In genomic region chr2:187150667-187151066, GRCh38 we compare ENCODE assay signal across 26 cellular contexts.
A peak's percentile ranks its signal among the peaks of the same experiment; 100 is the strongest.
DNase-seq lines count a peak whose midpoint lies in the region; ATAC-seq, FAIRE-seq and TF ChIP-seq lines count a peak whose summit lies in the region.
"Had no signal": no experiment of that assay in that cellular context is flagged by ENCODE, and none has a peak within 500 bp of the region (broad histone marks: within the 10 kb centered on the region; RNA-seq: fewer than 3 reads in every experiment).

No MANE protein-coding gene starts in this region.

- no peaks in the 10 kb centered on the region for H3K79me2 ChIP-seq in endothelial cell of umbilical vein (ENCODE audit: control insufficient read depth, insufficient read depth, low read length)

- intact Hi-C loops in endothelial cell of umbilical vein (cut with micrococcal nuclease) = no loop called here
- intact Hi-C loops in posterior cingulate gyrus (cut with DNase I) = no loop called here

- H3K9ac ChIP-seq in adipocyte (ENCODE audit: low read length) (no peak overlapping the region), endothelial cell of umbilical vein (replicated peaks; ENCODE audit: extremely low read depth, insufficient read depth, low read length) (no peak overlapping the region)
- H3K9ac ChIP-seq: BLaER1 had no signal

- POLR2A ChIA-PET in endothelial cell of umbilical vein (lab: Charles Lee) = no interaction called here

- no TSS peak for BruUV-seq in endothelial cell of umbilical vein (replicated peaks; lab: Mats Ljungman, UMichigan)

- CTCF ChIA-PET in endothelial cell of umbilical vein (lab: Charles Lee) = interaction anchor here (1.5 to 1.9 kb wide), 2 partner anchors 15 to 288 kb away, joined by 3 to 7 read pairs; no protein-coding TSS in a partner anchor

- no peak overlapping the region for H3K4me2 ChIP-seq in endothelial cell of umbilical vein (ENCODE audit: insufficient read depth, low read length)
- H3K4me2 ChIP-seq: BLaER1 had no signal

- no peak for ATAC-seq in GM18498 (IDR thresholded peaks at IDR 0.05; ENCODE audit: unreplicated experiment)
- ATAC-seq: gastrocnemius medialis; right lobe of liver; stimulated activated effector memory CD8-positive, alpha-beta T cell treated with anti-CD3 and anti-CD28 coated beads, Interleukin-12 subunit alpha, Interleukin-12 subunit beta, amount 100 ng/mL, for 72 hours had no signal

- no peak overlapping the region for H3K4me3 ChIP-seq in adipocyte (ENCODE audit: low read length)
- no peak overlapping the region for H3K4me3 ChIP-seq in endothelial cell of umbilical vein (replicated peaks in 1 of 3; ENCODE audit: insufficient read depth in 1 of 3, low read depth in 1 of 3, low read length in 3 of 3)
- H3K4me3 ChIP-seq in effector memory CD4-positive, alpha-beta T cell (ENCODE audit: insufficient read depth, low read depth, low read length, poor library complexity, severe bottlenecking) = no peak overlapping the region
- H3K4me3 ChIP-seq: BLaER1, coronary artery, gastrocnemius medialis, right lobe of liver had no signal

- H3K36me3 ChIP-seq in adipocyte (ENCODE audit: control insufficient read depth, insufficient read depth, low read length, severe bottlenecking) (no peaks in the 10 kb centered on the region), endothelial cell of umbilical vein (ENCODE audit: control insufficient read depth in 2 of 2, extremely low read depth in 1 of 2, insufficient read depth in 2 of 2, low read length in 2 of 2) (no peaks in the 10 kb centered on the region)
- H3K36me3 ChIP-seq in effector memory CD4-positive, alpha-beta T cell (ENCODE audit: control insufficient read depth, insufficient read depth, low read length) = no peaks in the 10 kb centered on the region
- H3K36me3 ChIP-seq: BLaER1, gastrocnemius medialis, right lobe of liver had no signal

- H3K4me1 ChIP-seq in adipocyte (ENCODE audit: control insufficient read depth, insufficient read depth, low read length) = no peaks in the 10 kb centered on the region
- H3K4me1 ChIP-seq in endothelial cell of umbilical vein (ENCODE audit: control insufficient read depth, extremely low read depth, insufficient read depth, low read length) = no peaks in the 10 kb centered on the region
- H3K4me1 ChIP-seq in effector memory CD4-positive, alpha-beta T cell (ENCODE audit: control insufficient read depth, insufficient read depth, low read length, poor library complexity, severe bottlenecking) = no peaks in the 10 kb centered on the region
- H3K4me1 ChIP-seq: BLaER1, gastrocnemius medialis, right lobe of liver had no signal

- H2AFZ ChIP-seq in endothelial cell of umbilical vein (ENCODE audit: low read depth, low read length) = no peak overlapping the region

- TF ChIP-seq CTCF in endothelial cell of umbilical vein (IDR thresholded peaks at IDR 0.05; ENCODE audit: extremely low read depth in 1 of 2, insufficient read depth in 1 of 2, low read depth in 1 of 2, low read length in 2 of 2) = no peak

- peak; percentile 12 for DNase-seq in EL
- DNase-seq in adipocyte (ENCODE audit: low read depth) = peak; percentile 57
- peak; percentile 45 for DNase-seq in endothelial cell of umbilical vein (ENCODE audit: low read depth, low spot score)
- DNase-seq in kidney tubule cell (ENCODE audit: low spot score) = peak; percentile 12
- no peak for DNase-seq in OCI-M1 (lab: John Stamatoyannopoulos, UW)
- no peak for DNase-seq in effector memory CD4-positive, alpha-beta T cell
- no peak for DNase-seq in posterior cingulate gyrus
- DNase-seq: activated CD4-positive, alpha-beta T cell treated with anti-CD3 and anti-CD28 coated beads for 48 hours; activated naive CD4-positive, alpha-beta T cell treated with anti-CD3 and anti-CD28 coated beads, Interleukin-2, amount 50 U/mL, for 16 hours; aorta; gastrocnemius medialis; mammary epithelial cell; naive B cell; NCI-H1436 treated with DMSO at 0.1 percent for 48 hours; NCI-H510A treated with DMSO at 0.1 percent for 48 hours; occipital lobe; right lobe of liver; T-helper 2 cell had no signal

- H3K9me1 ChIP-seq in endothelial cell of umbilical vein (replicated peaks; ENCODE audit: control insufficient read depth, extremely low read depth, insufficient read depth, low read length) = no peaks in the 10 kb centered on the region

- no peaks in the 10 kb centered on the region for H4K20me1 ChIP-seq in endothelial cell of umbilical vein (replicated peaks; ENCODE audit: control insufficient read depth, extremely low read depth, insufficient read depth, low read length)
- H4K20me1 ChIP-seq: BLaER1 had no signal

- H3K27me3 ChIP-seq in adipocyte (replicated peaks; ENCODE audit: control insufficient read depth, insufficient read depth, low read length) (no peaks in the 10 kb centered on the region), endothelial cell of umbilical vein (ENCODE audit: control insufficient read depth in 2 of 2, insufficient read depth in 2 of 2, low read length in 2 of 2) (no peaks in the 10 kb centered on the region)
- H3K27me3 ChIP-seq in effector memory CD4-positive, alpha-beta T cell (replicated peaks; ENCODE audit: control insufficient read depth, insufficient read depth, low read length, poor library complexity, severe bottlenecking) = no peaks in the 10 kb centered on the region
- H3K27me3 ChIP-seq: BLaER1, gastrocnemius medialis, right lobe of liver had no signal

- TF ChIP-seq POLR2A in endothelial cell of umbilical vein (IDR thresholded peaks at IDR 0.05; ENCODE audit: low read depth, low read length) = no peak

- no peak overlapping the region for H3K27ac ChIP-seq in endothelial cell of umbilical vein (ENCODE audit: insufficient read depth, low read depth, low read length)
- H3K27ac ChIP-seq in effector memory CD4-positive, alpha-beta T cell (ENCODE audit: insufficient read depth, low read length, poor library complexity, severe bottlenecking) = no peak overlapping the region
- H3K27ac ChIP-seq: BLaER1, coronary artery, gastrocnemius medialis, HL-60, right lobe of liver had no signal

- no peak for FAIRE-seq in endothelial cell of umbilical vein (lab: Jason Lieb, UNC)
- FAIRE-seq: GM18507, keratinocyte, RCC 7860 had no signal

- H3K9me3 ChIP-seq in adipocyte (ENCODE audit: control insufficient read depth, low read length) (peaks cover 23% of the 10 kb centered on the region), endothelial cell of umbilical vein (replicated peaks; ENCODE audit: control insufficient read depth, insufficient read depth, low read length) (no peaks in the 10 kb centered on the region)
- H3K9me3 ChIP-seq in effector memory CD4-positive, alpha-beta T cell (ENCODE audit: control insufficient read depth, low read length) = no peaks in the 10 kb centered on the region
- H3K9me3 ChIP-seq: gastrocnemius medialis had no signal

- dilution Hi-C loops in endothelial cell of umbilical vein (cut with MboI; ENCODE audit: extremely low pct_ligation_motif_present, low sequenced_read_pairs) = no loop called here

TF ChIP-seq in endothelial cell of umbilical vein, 7 proteins besides CTCF, POLR2A, EP300 and RAD21:
- TF ChIP-seq FOS (IDR thresholded peaks at IDR 0.05; ENCODE audit: borderline replicate concordance, insufficient read depth, low read length) (no peak), GATA2 (IDR thresholded peaks at IDR 0.05; ENCODE audit: insufficient read depth, insufficient read length, low read depth, low read length) (no peak)
- TF ChIP-seq, protein P1, sequence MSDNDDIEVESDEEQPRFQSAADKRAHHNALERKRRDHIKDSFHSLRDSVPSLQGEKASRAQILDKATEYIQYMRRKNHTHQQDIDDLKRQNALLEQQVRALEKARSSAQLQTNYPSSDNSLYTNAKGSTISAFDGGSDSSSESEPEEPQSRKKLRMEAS (IDR thresholded peaks at IDR 0.05; ENCODE audit: insufficient read depth, insufficient read length) = no peak

Comparison
In these comparisons a context has a peak if more than half of its experiments do, and no peak if none do; other contexts are left out.
1. DNase-seq: peak in EL (single experiment), adipocyte (single experiment), endothelial cell of umbilical vein (single experiment) and kidney tubule cell (single experiment); none in OCI-M1 (single experiment), effector memory CD4-positive, alpha-beta T cell (0 of 3) and posterior cingulate gyrus (0 of 10).